8 cellular contexts compared by ENCODE assay signal in genomic region chr10:43292745-43293676, GRCh38. TPM values are rescaled to one million over a fixed set of nuclear protein-coding genes. Genes with fewer than 3 reads are reported as not detected.
DNase-seq lines count a peak whose midpoint lies in the region; ATAC-seq, FAIRE-seq and TF ChIP-seq lines count a peak whose summit lies in the region.

No MANE protein-coding gene starts in this region.

- H3K9me3 ChIP-seq in spleen = no peaks in the 10 kb centered on the region

- DNase-seq in AG04449 (ENCODE audit: low read depth, low spot score) (no peak), GM12891 (ENCODE audit: insufficient read length, low spot score) (no peak), LNCaP clone FGC (ENCODE audit: low read depth) (peak; percentile 13), SW480 (ENCODE audit: low spot score) (peak; percentile 57), brain microvascular endothelial cell (peak; percentile 49), iPS-NIHi7 (ENCODE audit: extremely low spot score) (peak; percentile 69), spleen (no peak)

- TF ChIP-seq CTCF in AG04449 (IDR thresholded peaks at IDR 0.05; ENCODE audit: insufficient read depth, low read length, missing control alignments) = peak; percentile 82
- TF ChIP-seq CTCF in LNCaP clone FGC (IDR thresholded peaks at IDR 0.05; ENCODE audit: control insufficient read depth, extremely low read depth, insufficient read depth) = peak; percentile 92
- peak; percentile 86 for TF ChIP-seq CTCF in brain microvascular endothelial cell (IDR thresholded peaks at IDR 0.05; ENCODE audit: low read depth, low read length, missing control alignments)
- peak; percentile 55 to 86 (median 74) for TF ChIP-seq CTCF in spleen (IDR thresholded peaks at IDR 0.05 in 8 of 11, conservative IDR thresholded peaks at IDR 0.05 in 3 of 11)

- H3K4me1 ChIP-seq in spleen = peaks cover 0 to 44% (median 20%) of the 10 kb centered on the region in 6 donors

- H3K36me3 ChIP-seq in brain microvascular endothelial cell (replicated peaks) (no peaks in the 10 kb centered on the region), spleen (no peaks in the 10 kb centered on the region)

- 29 to 38% (median 34%) methylated on average over 16 of the region's 16 CpGs for WGBS in spleen, 5 donors

- peak; percentile 82 for FAIRE-seq in GM12891 (lab: Jason Lieb, UNC)

- in situ Hi-C loops in brain microvascular endothelial cell (cut with HindIII; ENCODE audit: low pct_ligation_motif_present, low sequenced_read_pairs) = no loop called here

- H3K27ac ChIP-seq in brain microvascular endothelial cell = no peak overlapping the region
- peak overlapping the region in 1 of 8 donors; percentile 53 for H3K27ac ChIP-seq in spleen

- intact Hi-C loops in spleen (cut with DNase I; ENCODE audit: low total_unique reads) = loop anchor here (1.0 kb wide), 1 partner anchor 169 kb away; no protein-coding TSS in a partner anchor

- POLR2A ChIA-PET in AG04449 (lab: Yijun Ruan, JAX) = interaction anchor here (0.5 kb wide), 1 partner anchor 111 kb away, joined by 3 read pairs; no protein-coding TSS in a partner anchor

- CTCF ChIA-PET in AG04449 (lab: Yijun Ruan, JAX) = interaction anchor here (0.6 to 3.7 kb wide), 24 partner anchors 9 to 152 kb away, joined by 3 to 26 read pairs (median 3); no protein-coding TSS in a partner anchor

- TF ChIP-seq POLR2A in GM12891 (IDR thresholded peaks at IDR 0.05; ENCODE audit: low read depth, low read length) (no peak), spleen (IDR thresholded peaks at IDR 0.05) (no peak), GM18505 (IDR thresholded peaks at IDR 0.05; ENCODE audit: borderline replicate concordance, extremely low read depth, insufficient read depth, insufficient read length) (no peak)

- no peak for ATAC-seq in GM18505 (IDR thresholded peaks at IDR 0.05; ENCODE audit: unreplicated experiment)

- peaks cover 5% of the 10 kb centered on the region for H3K27me3 ChIP-seq in brain microvascular endothelial cell (replicated peaks)
- H3K27me3 ChIP-seq in spleen (replicated peaks in 1 of 7) = peaks cover 0 to 26% (median 0%) of the 10 kb centered on the region in 7 donors

- no peak overlapping the region for H3K4me3 ChIP-seq in AG04449 (ENCODE audit: low read depth, low read length)
- H3K4me3 ChIP-seq in LNCaP clone FGC (ENCODE audit: low read depth, low read length) = no peak overlapping the region
- H3K4me3 ChIP-seq in brain microvascular endothelial cell (ENCODE audit: low read depth, low read length) = no peak overlapping the region
- H3K4me3 ChIP-seq in spleen = peak overlapping the region in 1 of 8 donors; percentile 3

TF ChIP-seq in GM12891, 5 proteins besides CTCF, POLR2A, EP300 and RAD21:
- no peak for TF ChIP-seq TAF1 (IDR thresholded peaks at IDR 0.05; ENCODE audit: low read depth, low read length)
- TF ChIP-seq POLR2AphosphoS5 (IDR thresholded peaks at IDR 0.05; ENCODE audit: low read depth, low read length) = no peak
- TF ChIP-seq SPI1 (IDR thresholded peaks at IDR 0.05; ENCODE audit: low read depth, low read length) = no peak
- TF ChIP-seq PAX5 (IDR thresholded peaks at IDR 0.05; ENCODE audit: insufficient read depth, low read length, severe bottlenecking) = no peak
- TF ChIP-seq POU2F2 (IDR thresholded peaks at IDR 0.05; ENCODE audit: low read depth, low read length) = no peak
TF ChIP-seq in GM12891: peak in this region for 0.

RNA-seq across cellular contexts. Expression of gene RASGEF1A, which starts 26.1 kb away (rescaled TPM):
- polyA plus RNA-seq in GM12891 (2012; ENCODE audit: low read depth, missing spikeins) = 0.50 TPM
- 1 to 10 TPM; 2.5 to 7.1 (median 3.6) TPM for total RNA-seq in spleen
- 1 to 10 TPM; 1.9 to 3.1 (median 2.1) TPM for polyA plus RNA-seq in spleen

Comparison
In these comparisons a context has a peak if more than half of its experiments do, and no peak if none do; other contexts are left out.
1. DNase-seq: peak in LNCaP clone FGC (single experiment), SW480 (single experiment), brain microvascular endothelial cell (single experiment) and iPS-NIHi7 (single experiment); none in AG04449 (single experiment), GM12891 (single experiment) and spleen (single experiment).
2. Peak in every context shown above with its lines, with median percentiles within 50 percentile points of each other: CTCF ChIP-seq.